In the genomic region with DNA sequence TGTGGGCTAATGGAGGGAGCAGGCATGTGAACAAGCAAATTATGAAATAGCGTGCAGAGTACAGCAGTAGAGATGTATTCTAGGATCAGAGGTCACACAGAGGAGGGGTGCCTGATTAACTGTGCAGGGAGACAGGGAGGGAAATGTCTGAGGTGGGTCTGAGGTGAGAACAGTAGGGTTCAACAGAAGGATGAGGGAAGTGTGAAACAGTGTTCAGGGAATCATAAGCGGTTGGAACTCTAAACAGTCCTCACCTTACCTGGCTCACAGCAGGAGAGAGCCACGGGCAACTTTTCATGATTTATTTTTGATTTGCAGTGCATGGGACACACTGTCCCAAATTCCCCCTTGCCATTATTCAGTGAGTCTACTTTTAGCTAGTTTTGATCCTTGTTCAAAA, we compare ENCODE assay signal across 1 cellular context.
TF ChIP-seq lines count a peak whose summit lies in the region.

No MANE protein-coding gene starts in this region.

TF ChIP-seq in GM23338, 12 proteins besides CTCF, POLR2A, EP300 and RAD21 (continued from another document):
- TF ChIP-seq, protein P1, sequence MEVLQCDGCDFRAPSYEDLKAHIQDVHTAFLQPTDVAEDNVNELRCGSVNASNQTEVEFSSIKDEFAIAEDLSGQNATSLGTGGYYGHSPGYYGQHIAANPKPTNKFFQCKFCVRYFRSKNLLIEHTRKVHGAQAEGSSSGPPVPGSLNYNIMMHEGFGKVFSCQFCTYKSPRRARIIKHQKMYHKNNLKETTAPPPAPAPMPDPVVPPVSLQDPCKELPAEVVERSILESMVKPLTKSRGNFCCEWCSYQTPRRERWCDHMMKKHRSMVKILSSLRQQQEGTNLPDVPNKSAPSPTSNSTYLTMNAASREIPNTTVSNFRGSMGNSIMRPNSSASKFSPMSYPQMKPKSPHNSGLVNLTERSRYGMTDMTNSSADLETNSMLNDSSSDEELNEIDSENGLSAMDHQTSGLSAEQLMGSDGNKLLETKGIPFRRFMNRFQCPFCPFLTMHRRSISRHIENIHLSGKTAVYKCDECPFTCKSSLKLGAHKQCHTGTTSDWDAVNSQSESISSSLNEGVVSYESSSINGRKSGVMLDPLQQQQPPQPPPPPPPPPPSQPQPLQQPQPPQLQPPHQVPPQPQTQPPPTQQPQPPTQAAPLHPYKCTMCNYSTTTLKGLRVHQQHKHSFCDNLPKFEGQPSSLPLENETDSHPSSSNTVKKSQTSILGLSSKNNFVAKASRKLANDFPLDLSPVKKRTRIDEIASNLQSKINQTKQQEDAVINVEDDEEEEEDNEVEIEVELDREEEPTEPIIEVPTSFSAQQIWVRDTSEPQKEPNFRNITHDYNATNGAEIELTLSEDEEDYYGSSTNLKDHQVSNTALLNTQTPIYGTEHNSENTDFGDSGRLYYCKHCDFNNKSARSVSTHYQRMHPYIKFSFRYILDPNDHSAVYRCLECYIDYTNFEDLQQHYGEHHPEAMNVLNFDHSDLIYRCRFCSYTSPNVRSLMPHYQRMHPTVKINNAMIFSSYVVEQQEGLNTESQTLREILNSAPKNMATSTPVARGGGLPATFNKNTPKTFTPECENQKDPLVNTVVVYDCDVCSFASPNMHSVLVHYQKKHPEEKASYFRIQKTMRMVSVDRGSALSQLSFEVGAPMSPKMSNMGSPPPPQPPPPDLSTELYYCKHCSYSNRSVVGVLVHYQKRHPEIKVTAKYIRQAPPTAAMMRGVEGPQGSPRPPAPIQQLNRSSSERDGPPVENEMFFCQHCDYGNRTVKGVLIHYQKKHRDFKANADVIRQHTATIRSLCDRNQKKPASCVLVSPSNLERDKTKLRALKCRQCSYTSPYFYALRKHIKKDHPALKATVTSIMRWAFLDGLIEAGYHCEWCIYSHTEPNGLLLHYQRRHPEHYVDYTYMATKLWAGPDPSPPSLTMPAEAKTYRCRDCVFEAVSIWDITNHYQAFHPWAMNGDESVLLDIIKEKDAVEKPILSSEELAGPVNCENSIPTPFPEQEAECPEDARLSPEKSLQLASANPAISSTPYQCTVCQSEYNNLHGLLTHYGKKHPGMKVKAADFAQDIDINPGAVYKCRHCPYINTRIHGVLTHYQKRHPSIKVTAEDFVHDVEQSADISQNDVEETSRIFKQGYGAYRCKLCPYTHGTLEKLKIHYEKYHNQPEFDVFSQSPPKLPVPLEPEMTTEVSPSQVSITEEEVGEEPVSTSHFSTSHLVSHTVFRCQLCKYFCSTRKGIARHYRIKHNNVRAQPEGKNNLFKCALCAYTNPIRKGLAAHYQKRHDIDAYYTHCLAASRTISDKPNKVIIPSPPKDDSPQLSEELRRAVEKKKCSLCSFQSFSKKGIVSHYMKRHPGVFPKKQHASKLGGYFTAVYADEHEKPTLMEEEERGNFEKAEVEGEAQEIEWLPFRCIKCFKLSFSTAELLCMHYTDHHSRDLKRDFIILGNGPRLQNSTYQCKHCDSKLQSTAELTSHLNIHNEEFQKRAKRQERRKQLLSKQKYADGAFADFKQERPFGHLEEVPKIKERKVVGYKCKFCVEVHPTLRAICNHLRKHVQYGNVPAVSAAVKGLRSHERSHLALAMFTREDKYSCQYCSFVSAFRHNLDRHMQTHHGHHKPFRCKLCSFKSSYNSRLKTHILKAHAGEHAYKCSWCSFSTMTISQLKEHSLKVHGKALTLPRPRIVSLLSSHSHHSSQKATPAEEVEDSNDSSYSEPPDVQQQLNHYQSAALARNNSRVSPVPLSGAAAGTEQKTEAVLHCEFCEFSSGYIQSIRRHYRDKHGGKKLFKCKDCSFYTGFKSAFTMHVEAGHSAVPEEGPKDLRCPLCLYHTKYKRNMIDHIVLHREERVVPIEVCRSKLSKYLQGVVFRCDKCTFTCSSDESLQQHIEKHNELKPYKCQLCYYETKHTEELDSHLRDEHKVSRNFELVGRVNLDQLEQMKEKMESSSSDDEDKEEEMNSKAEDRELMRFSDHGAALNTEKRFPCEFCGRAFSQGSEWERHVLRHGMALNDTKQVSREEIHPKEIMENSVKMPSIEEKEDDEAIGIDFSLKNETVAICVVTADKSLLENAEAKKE (CRISPR knock-in tag; IDR thresholded peaks at IDR 0.05), result no peak
- TF ChIP-seq STAT1 (IDR thresholded peaks at IDR 0.05; ENCODE audit: unreplicated experiment) (no peak), EZH2 (IDR thresholded peaks at IDR 0.05; ENCODE audit: low read depth, unreplicated experiment) (no peak), JUNB (IDR thresholded peaks at IDR 0.05; ENCODE audit: unreplicated experiment) (no peak), NANOG (IDR thresholded peaks at IDR 0.05; ENCODE audit: borderline replicate concordance) (no peak), ZNF331 (CRISPR knock-in tag; IDR thresholded peaks at IDR 0.05; ENCODE audit: low read depth) (no peak), CREB1 (CRISPR knock-in tag; IDR thresholded peaks at IDR 0.05; ENCODE audit: low read depth) (no peak), EZH2phosphoT487 (IDR thresholded peaks at IDR 0.05; ENCODE audit: unreplicated experiment) (no peak), ZNF114 (CRISPR knock-in tag; IDR thresholded peaks at IDR 0.05) (no peak), POLR2AphosphoS5 (IDR thresholded peaks at IDR 0.05; ENCODE audit: low read depth) (no peak)
- TF ChIP-seq, protein P2, sequence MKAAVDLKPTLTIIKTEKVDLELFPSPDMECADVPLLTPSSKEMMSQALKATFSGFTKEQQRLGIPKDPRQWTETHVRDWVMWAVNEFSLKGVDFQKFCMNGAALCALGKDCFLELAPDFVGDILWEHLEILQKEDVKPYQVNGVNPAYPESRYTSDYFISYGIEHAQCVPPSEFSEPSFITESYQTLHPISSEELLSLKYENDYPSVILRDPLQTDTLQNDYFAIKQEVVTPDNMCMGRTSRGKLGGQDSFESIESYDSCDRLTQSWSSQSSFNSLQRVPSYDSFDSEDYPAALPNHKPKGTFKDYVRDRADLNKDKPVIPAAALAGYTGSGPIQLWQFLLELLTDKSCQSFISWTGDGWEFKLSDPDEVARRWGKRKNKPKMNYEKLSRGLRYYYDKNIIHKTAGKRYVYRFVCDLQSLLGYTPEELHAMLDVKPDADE (IDR thresholded peaks at IDR 0.05), result no peak
TF ChIP-seq in GM23338: peak in this region for 0.
